Comparison of ENCODE assay signal across 19 cellular contexts in genomic region chr6:15775076-15775634, GRCh38.
A peak's percentile ranks its signal among the peaks of the same experiment; 100 is the strongest.
DNase-seq lines count a peak whose midpoint lies in the region; FAIRE-seq and TF ChIP-seq lines count a peak whose summit lies in the region.
"Had no signal": no experiment of that assay in that cellular context is flagged by ENCODE, and none has a peak within 500 bp of the region (broad histone marks: within the 10 kb centered on the region; RNA-seq: fewer than 3 reads in every experiment).

No MANE protein-coding gene starts in this region.

- peaks cover 3% of the 10 kb centered on the region for H3K27me3 Mint-ChIP-seq in activated T-cell treated with anti-CD3 and anti-CD28 coated beads, Interleukin-2, amount 50 U/mL, for 24 hours
- no peaks in the 10 kb centered on the region for H3K27me3 Mint-ChIP-seq in T-helper 2 cell treated with Interferon-gamma antibody and Interleukin-4, amounts not matched to agents 5 μg/mL and 100 μg/mL, for 36 hours (ENCODE audit: low read depth)
- H3K27me3 Mint-ChIP-seq: CD4-positive, alpha-beta T cell; IgD-negative memory B cell had no signal

- no peak for DNase-seq in activated T-cell treated with anti-CD3 and anti-CD28 coated beads, Interleukin-2, amount 50 U/mL, for 24 hours
- no peak for DNase-seq in activated T-cell treated with anti-CD3 and anti-CD28 coated beads, Interleukin-2, amount 50 U/mL, for 48 hours
- no peak for DNase-seq in GM12891 (ENCODE audit: insufficient read length, low spot score)
- no peak for DNase-seq in T-helper 2 cell treated with Interferon-gamma antibody and Interleukin-4, amounts not matched to agents 5 μg/mL and 100 μg/mL, for 36 hours (ENCODE audit: low spot score)
- DNase-seq in bronchial epithelial cell (ENCODE audit: low read depth), result no peak
- DNase-seq in iPS-NIHi7 (ENCODE audit: extremely low spot score), result no peak
- DNase-seq in activated gamma-delta T cell treated with Interleukin-2 at 50 U/mL for 16 hours, result no peak
- DNase-seq: ACHN; AML-193; Caco-2; CD4-positive, alpha-beta T cell; H9 had no signal

- TF ChIP-seq CTCF in bronchial epithelial cell (IDR thresholded peaks at IDR 0.05; ENCODE audit: insufficient read depth, low read length, severe bottlenecking), result no peak

- no peaks in the 10 kb centered on the region for H3K36me3 ChIP-seq in bronchial epithelial cell (ENCODE audit: control insufficient read depth, insufficient read depth, low read length)

- H3K36me3 Mint-ChIP-seq in activated T-cell treated with anti-CD3 and anti-CD28 coated beads, Interleukin-2, amount 50 U/mL, for 24 hours (ENCODE audit: low read depth), result no peaks in the 10 kb centered on the region
- H3K36me3 Mint-ChIP-seq in T-helper 2 cell treated with Interferon-gamma antibody and Interleukin-4, amounts not matched to agents 5 μg/mL and 100 μg/mL, for 36 hours (ENCODE audit: low read depth), result no peaks in the 10 kb centered on the region

- no peak overlapping the region for H3K4me3 ChIP-seq in bronchial epithelial cell (ENCODE audit: low read depth, low read length)

- no peak for TF ChIP-seq POLR2A in GM12891 (IDR thresholded peaks at IDR 0.05; ENCODE audit: low read depth, low read length)

- H3K9me3 Mint-ChIP-seq in activated T-cell treated with anti-CD3 and anti-CD28 coated beads, Interleukin-2, amount 50 U/mL, for 24 hours, result no peaks in the 10 kb centered on the region
- H3K9me3 Mint-ChIP-seq in T-helper 2 cell treated with Interferon-gamma antibody and Interleukin-4, amounts not matched to agents 5 μg/mL and 100 μg/mL, for 36 hours, result peaks cover 3% of the 10 kb centered on the region
- H3K9me3 Mint-ChIP-seq: CD4-positive, alpha-beta T cell; H9; IgD-negative memory B cell had no signal

- peak; percentile 72 for FAIRE-seq in GM12891 (lab: Jason Lieb, UNC)
- peak; percentile 94 for FAIRE-seq in bronchial epithelial cell (lab: Jason Lieb, UNC)
- FAIRE-seq: A204.1, D721Med, G401.6, GM19239, H1, HepG2 had no signal

- H3K4me3 Mint-ChIP-seq in activated T-cell treated with anti-CD3 and anti-CD28 coated beads, Interleukin-2, amount 50 U/mL, for 24 hours, result no peak overlapping the region
- no peak overlapping the region for H3K4me3 Mint-ChIP-seq in T-helper 2 cell treated with Interferon-gamma antibody and Interleukin-4, amounts not matched to agents 5 μg/mL and 100 μg/mL, for 36 hours
- H3K4me3 Mint-ChIP-seq: CD4-positive, alpha-beta T cell; H9; IgD-negative memory B cell had no signal

- peaks cover 2% of the 10 kb centered on the region for H3K27me3 ChIP-seq in bronchial epithelial cell (ENCODE audit: control insufficient read depth, insufficient read depth, low read length)

- H3K27ac Mint-ChIP-seq in activated T-cell treated with anti-CD3 and anti-CD28 coated beads, Interleukin-2, amount 50 U/mL, for 24 hours, result peak overlapping the region; percentile 92
- H3K27ac Mint-ChIP-seq in T-helper 2 cell treated with Interferon-gamma antibody and Interleukin-4, amounts not matched to agents 5 μg/mL and 100 μg/mL, for 36 hours, result peak overlapping the region; percentile 85
- H3K27ac Mint-ChIP-seq: CD4-positive, alpha-beta T cell; H9; IgD-negative memory B cell had no signal

- H3K4me1 Mint-ChIP-seq in activated T-cell treated with anti-CD3 and anti-CD28 coated beads, Interleukin-2, amount 50 U/mL, for 24 hours (ENCODE audit: low read depth), result peaks cover 82% of the 10 kb centered on the region
- H3K4me1 Mint-ChIP-seq in T-helper 2 cell treated with Interferon-gamma antibody and Interleukin-4, amounts not matched to agents 5 μg/mL and 100 μg/mL, for 36 hours (ENCODE audit: low read depth), result peaks cover 57% of the 10 kb centered on the region
- H3K4me1 Mint-ChIP-seq: IgD-negative memory B cell had no signal

TF ChIP-seq in GM12891, 5 proteins besides CTCF, POLR2A, EP300 and RAD21:
- TF ChIP-seq POU2F2 (IDR thresholded peaks at IDR 0.05; ENCODE audit: low read depth, low read length) (no peak), PAX5 (IDR thresholded peaks at IDR 0.05; ENCODE audit: insufficient read depth, low read length, severe bottlenecking) (no peak), SPI1 (IDR thresholded peaks at IDR 0.05; ENCODE audit: low read depth, low read length) (no peak), TAF1 (IDR thresholded peaks at IDR 0.05; ENCODE audit: low read depth, low read length) (no peak), POLR2AphosphoS5 (IDR thresholded peaks at IDR 0.05; ENCODE audit: low read depth, low read length) (no peak)
TF ChIP-seq in GM12891: peak in this region for 0.
